In the genomic region with DNA sequence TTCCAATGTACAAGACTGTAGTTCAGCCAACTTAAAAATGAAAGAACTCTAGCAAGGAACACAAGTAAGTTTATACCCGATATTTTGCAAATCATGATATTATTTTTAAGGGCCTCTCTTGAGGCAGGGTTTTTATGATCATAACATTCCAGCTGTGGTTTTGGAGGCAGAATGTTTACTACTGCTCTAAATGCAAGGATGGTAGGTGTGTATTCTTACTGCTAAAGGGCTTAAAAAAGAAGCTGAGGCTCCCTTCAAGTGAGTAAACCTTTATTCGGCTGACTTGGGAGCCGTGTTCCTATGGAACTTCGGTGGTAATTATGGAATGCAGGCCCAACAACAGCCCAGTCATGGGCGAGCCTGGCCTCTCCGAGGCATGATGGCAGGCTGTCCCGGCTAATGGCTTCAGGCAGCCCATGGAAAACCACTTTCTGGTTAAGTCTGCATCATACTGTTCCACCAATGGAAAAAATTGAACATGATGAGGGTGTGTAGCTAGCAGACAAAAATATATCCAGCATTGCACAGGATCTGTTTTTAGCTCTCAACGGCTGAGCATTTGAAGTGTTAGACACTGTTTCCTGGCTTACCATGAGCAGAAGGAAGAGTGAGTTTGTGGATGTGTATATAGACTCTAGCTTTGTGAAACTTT, we compare ENCODE assay signal across 18 cellular contexts.
DNase-seq lines count a peak whose midpoint lies in the region; ATAC-seq and TF ChIP-seq lines count a peak whose summit lies in the region.
"Had no signal": no experiment of that assay in that cellular context is flagged by ENCODE, and none has a peak within 500 bp of the region (broad histone marks: within the 10 kb centered on the region; RNA-seq: fewer than 3 reads in every experiment).

No MANE protein-coding gene starts in this region.

- H3K9me3 ChIP-seq in right cardiac atrium (ENCODE audit: control insufficient read depth, low read length) (no peaks in the 10 kb centered on the region), tibial artery (no peaks in the 10 kb centered on the region)

- H3K4me3 Mint-ChIP-seq in natural killer cell treated with Interleukin-12 subunit alpha and Interleukin-12 subunit beta and Interleukin-15 and Interleukin-18, amount 100 ng/mL, for 72 hours: peak overlapping the region; percentile 50
- H3K4me3 Mint-ChIP-seq in natural killer cell: no peak overlapping the region
- peak overlapping the region; percentile 80 for H3K4me3 Mint-ChIP-seq in activated naive CD8-positive, alpha-beta T cell treated with anti-CD3 and anti-CD28 coated beads, Interleukin-2, amount 50 U/mL, for 24 hours
- H3K4me3 Mint-ChIP-seq: activated naive CD8-positive, alpha-beta T cell treated with anti-CD3 and anti-CD28 coated beads, Interleukin-2, amount 10 ng/mL, durations not matched to agents 7 days and 5 days; dendritic cell treated with granulocyte-macrophage colony-stimulating factor and Interleukin-4, amounts not matched to agents 40 ng/mL and 50 ng/mL, for 4 days had no signal

- intact Hi-C loops in natural killer cell (cut with micrococcal nuclease): no loop called here
- intact Hi-C loops in right cardiac atrium (cut with DNase I): no loop called here
- intact Hi-C loops in tibial artery (cut with DNase I; ENCODE audit: low total_unique reads): no loop called here

- no peak for TF ChIP-seq CTCF in natural killer cell (IDR thresholded peaks at IDR 0.05)
- no peak for TF ChIP-seq CTCF in tibial artery (IDR thresholded peaks at IDR 0.05)

- ATAC-seq in natural killer cell treated with Interleukin-12 subunit alpha and Interleukin-12 subunit beta and Interleukin-15 and Interleukin-18, amount 100 ng/mL, for 72 hours: no peak
- no peak for ATAC-seq in natural killer cell
- ATAC-seq in activated naive CD8-positive, alpha-beta T cell treated with anti-CD3 and anti-CD28 coated beads, Interleukin-2, amount 50 U/mL, for 24 hours: peak; percentile 77
- ATAC-seq in right cardiac atrium: peak; percentile 59 to 70
- no peak for ATAC-seq in GM18868 (IDR thresholded peaks at IDR 0.05; ENCODE audit: unreplicated experiment)
- ATAC-seq in GM21367 (IDR thresholded peaks at IDR 0.05; ENCODE audit: unreplicated experiment): no peak
- ATAC-seq in HG02798 (IDR thresholded peaks at IDR 0.05; ENCODE audit: poor library complexity, unreplicated experiment): no peak
- ATAC-seq: T-cell had no signal

- H3K27me3 ChIP-seq in right cardiac atrium (ENCODE audit: control insufficient read depth, insufficient read depth) (no peaks in the 10 kb centered on the region), tibial artery (no peaks in the 10 kb centered on the region)

- no peak for DNase-seq in natural killer cell treated with Interleukin-12 subunit alpha and Interleukin-12 subunit beta and Interleukin-15 and Interleukin-18, amount 100 ng/mL, for 72 hours (ENCODE audit: low spot score)
- no peak for DNase-seq in natural killer cell
- no peak for DNase-seq in activated naive CD8-positive, alpha-beta T cell treated with anti-CD3 and anti-CD28 coated beads, Interleukin-2, amount 50 U/mL, for 24 hours
- DNase-seq in right cardiac atrium: no peak
- no peak for DNase-seq in tibial artery
- DNase-seq: activated CD4-positive, alpha-beta T cell treated with anti-CD3 and anti-CD28 coated beads for 48 hours; activated naive CD8-positive, alpha-beta T cell treated with anti-CD3 and anti-CD28 coated beads, Interleukin-2, amount 10 ng/mL, durations not matched to agents 7 days and 5 days; DMS 273 treated with DMSO at 0.1 percent for 48 hours; midbrain; NCI-H2227 treated with DMSO at 0.1 percent for 48 hours; OCI-M1; stimulated activated CD8-positive, alpha-beta memory T cell treated with anti-CD3 and anti-CD28 coated beads, Interleukin-4, amount 100 ng/mL, for 48 hours; T-cell had no signal

- peaks cover 7 to 30% of the 10 kb centered on the region in 2 donors for H3K4me1 Mint-ChIP-seq in natural killer cell treated with Interleukin-12 subunit alpha and Interleukin-12 subunit beta and Interleukin-15 and Interleukin-18, amount 100 ng/mL, for 72 hours (ENCODE audit: low read depth in 2 of 2)
- no peaks in the 10 kb centered on the region for H3K4me1 Mint-ChIP-seq in natural killer cell
- peaks cover 47% of the 10 kb centered on the region for H3K4me1 Mint-ChIP-seq in activated naive CD8-positive, alpha-beta T cell treated with anti-CD3 and anti-CD28 coated beads, Interleukin-2, amount 50 U/mL, for 24 hours
- H3K4me1 Mint-ChIP-seq: activated naive CD8-positive, alpha-beta T cell treated with anti-CD3 and anti-CD28 coated beads, Interleukin-2, amount 10 ng/mL, durations not matched to agents 7 days and 5 days had no signal

- peak overlapping the region in 1 of 2 donors; percentile 15 for H3K27ac Mint-ChIP-seq in natural killer cell treated with Interleukin-12 subunit alpha and Interleukin-12 subunit beta and Interleukin-15 and Interleukin-18, amount 100 ng/mL, for 72 hours
- H3K27ac Mint-ChIP-seq in natural killer cell: no peak overlapping the region
- H3K27ac Mint-ChIP-seq in activated naive CD8-positive, alpha-beta T cell treated with anti-CD3 and anti-CD28 coated beads, Interleukin-2, amount 50 U/mL, for 24 hours: peak overlapping the region; percentile 83
- H3K27ac Mint-ChIP-seq: activated naive CD8-positive, alpha-beta T cell treated with anti-CD3 and anti-CD28 coated beads, Interleukin-2, amount 10 ng/mL, durations not matched to agents 7 days and 5 days; dendritic cell treated with granulocyte-macrophage colony-stimulating factor and Interleukin-4, amounts not matched to agents 40 ng/mL and 50 ng/mL, for 4 days; T-cell had no signal

- WGBS in right cardiac atrium: 68% methylated on average over 8 of the region's 8 CpGs

- H3K27me3 Mint-ChIP-seq in natural killer cell treated with Interleukin-12 subunit alpha and Interleukin-12 subunit beta and Interleukin-15 and Interleukin-18, amount 100 ng/mL, for 72 hours: peaks cover 0 to 10% of the 10 kb centered on the region in 2 donors
- H3K27me3 Mint-ChIP-seq in natural killer cell (ENCODE audit: low read depth in 2 of 2): peaks cover 17 to 37% of the 10 kb centered on the region in 2 donors
- H3K27me3 Mint-ChIP-seq in activated naive CD8-positive, alpha-beta T cell treated with anti-CD3 and anti-CD28 coated beads, Interleukin-2, amount 50 U/mL, for 24 hours: no peaks in the 10 kb centered on the region

- H3K27ac ChIP-seq in right cardiac atrium (ENCODE audit: low read length): peak overlapping the region; percentile 61
- peak overlapping the region; percentile 62 to 77 for H3K27ac ChIP-seq in tibial artery
- H3K27ac ChIP-seq: parathyroid adenoma had no signal

- no peaks in the 10 kb centered on the region for H3K36me3 ChIP-seq in tibial artery

- no peaks in the 10 kb centered on the region for H3K4me1 ChIP-seq in right cardiac atrium (ENCODE audit: control insufficient read depth, insufficient read depth, low read length)
- H3K4me1 ChIP-seq in tibial artery: peaks cover 0 to 29% (median 0%) of the 10 kb centered on the region in 4 donors
- H3K4me1 ChIP-seq: parathyroid adenoma had no signal

- H3K4me3 ChIP-seq in right cardiac atrium (ENCODE audit: low read length): peak overlapping the region; percentile 54
- peak overlapping the region; percentile 16 to 19 for H3K4me3 ChIP-seq in tibial artery

- H3K9me3 Mint-ChIP-seq in natural killer cell treated with Interleukin-12 subunit alpha and Interleukin-12 subunit beta and Interleukin-15 and Interleukin-18, amount 100 ng/mL, for 72 hours: no peaks in the 10 kb centered on the region
- H3K9me3 Mint-ChIP-seq in natural killer cell: no peaks in the 10 kb centered on the region
- H3K9me3 Mint-ChIP-seq in activated naive CD8-positive, alpha-beta T cell treated with anti-CD3 and anti-CD28 coated beads, Interleukin-2, amount 50 U/mL, for 24 hours: no peaks in the 10 kb centered on the region
- H3K9me3 Mint-ChIP-seq: activated naive CD8-positive, alpha-beta T cell treated with anti-CD3 and anti-CD28 coated beads, Interleukin-2, amount 10 ng/mL, durations not matched to agents 7 days and 5 days; dendritic cell treated with granulocyte-macrophage colony-stimulating factor and Interleukin-4, amounts not matched to agents 40 ng/mL and 50 ng/mL, for 4 days; T-cell had no signal

- peaks cover 4% of the 10 kb centered on the region for H3K36me3 Mint-ChIP-seq in natural killer cell treated with Interleukin-12 subunit alpha and Interleukin-12 subunit beta and Interleukin-15 and Interleukin-18, amount 100 ng/mL, for 72 hours
- H3K36me3 Mint-ChIP-seq in natural killer cell: no peaks in the 10 kb centered on the region
- H3K36me3 Mint-ChIP-seq in activated naive CD8-positive, alpha-beta T cell treated with anti-CD3 and anti-CD28 coated beads, Interleukin-2, amount 50 U/mL, for 24 hours (ENCODE audit: low read depth): peaks cover 4% of the 10 kb centered on the region
- H3K36me3 Mint-ChIP-seq: activated naive CD8-positive, alpha-beta T cell treated with anti-CD3 and anti-CD28 coated beads, Interleukin-2, amount 10 ng/mL, durations not matched to agents 7 days and 5 days; T-cell had no signal

Comparison
In these comparisons a context has a peak if more than half of its experiments do, and no peak if none do; other contexts are left out.
1. ATAC-seq: peak in activated naive CD8-positive, alpha-beta T cell treated with anti-CD3 and anti-CD28 coated beads, Interleukin-2, amount 50 U/mL, for 24 hours (single experiment) and right cardiac atrium (2 of 2); none in natural killer cell treated with Interleukin-12 subunit alpha and Interleukin-12 subunit beta and Interleukin-15 and Interleukin-18, amount 100 ng/mL, for 72 hours (0 of 2), natural killer cell (0 of 3), GM18868 (single experiment), GM21367 (single experiment) and HG02798 (single experiment).